Comparison of ENCODE assay signal across 8 cellular contexts in the genomic region with DNA sequence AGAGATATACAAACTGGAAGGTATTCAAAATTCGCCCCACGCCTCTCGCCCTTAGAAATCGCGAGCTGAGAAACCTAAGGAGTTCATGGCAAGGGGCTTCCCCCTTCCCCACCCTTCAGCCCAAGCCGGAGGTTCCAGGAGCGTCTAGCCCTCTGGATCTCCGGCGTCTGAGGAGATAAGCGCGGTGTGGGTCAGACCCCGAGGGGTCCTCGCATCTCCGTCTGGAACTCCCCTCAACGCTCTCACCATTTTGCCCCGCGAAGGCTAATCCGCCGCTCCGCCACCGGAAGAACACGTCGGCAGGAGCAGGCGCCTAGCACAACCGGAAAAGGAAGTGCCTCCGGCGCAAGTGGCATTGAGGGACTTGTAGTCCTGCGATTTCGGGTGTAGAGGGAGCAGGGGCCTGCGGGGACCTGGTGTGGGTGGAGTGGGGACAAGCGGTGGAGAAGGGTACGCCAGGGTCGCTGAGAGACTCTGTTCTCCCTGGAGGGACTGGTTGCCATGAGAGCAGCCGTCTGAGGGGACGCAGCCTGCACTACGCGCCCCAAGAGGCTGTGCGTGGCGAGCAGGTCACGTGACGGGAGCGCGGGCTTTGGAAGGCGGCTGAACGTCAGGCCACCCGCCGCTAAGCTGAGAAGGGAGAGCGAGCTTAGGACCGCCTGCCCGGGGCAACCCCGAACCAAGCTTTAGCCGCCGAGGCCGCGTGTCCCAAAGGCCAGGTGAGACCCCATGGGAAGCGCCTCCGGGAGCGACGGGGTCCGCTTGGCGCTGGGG. TPM values are rescaled to one million over a fixed set of nuclear protein-coding genes. Genes with fewer than 3 reads are reported as not detected.
DNase-seq lines count a peak whose midpoint lies in the region; ATAC-seq and TF ChIP-seq lines count a peak whose summit lies in the region.

Gene FEN1, plus strand, starts transcription at position 602 of the 774 bp plus-strand sequence. CDS start 2,451 bp downstream, outside the sequence.
Gene TMEM258, minus strand, starts transcription at position 290 of the 774 bp plus-strand sequence. Its CDS starts 41 bp downstream, at position 249.

- H3K9me3 Mint-ChIP-seq in GM23338: no peaks in the 10 kb centered on the region
- no peaks in the 10 kb centered on the region for H3K9me3 Mint-ChIP-seq in activated T-helper 17 cell treated with anti-CD3 and anti-CD28 coated beads, Interleukin-2, amount 50 U/mL, for 72 hours
- no peaks in the 10 kb centered on the region for H3K9me3 Mint-ChIP-seq in natural killer cell treated with Interleukin-12 subunit alpha and Interleukin-12 subunit beta and Interleukin-15 and Interleukin-18, amount 100 ng/mL, for 72 hours

- H3F3A ChIP-seq in DOHH2 (ENCODE audit: control insufficient read depth, insufficient read depth): peaks cover 7% of the 10 kb centered on the region
- peaks cover 17% of the 10 kb centered on the region; the same call in 1 of the 2 replicates for H3F3A ChIP-seq in GM23338 (replicated peaks; ENCODE audit: low read depth)

- H3K4me2 ChIP-seq in DOHH2 (ENCODE audit: low read length): peak within 1 kb of the TSS; percentile 74
- peak within 1 kb of the TSS; percentile 87 for H3K4me2 ChIP-seq in GM23338

- H3K79me2 ChIP-seq in DOHH2 (ENCODE audit: control insufficient read depth, low read length) (peaks cover 82% of the 10 kb centered on the region), GM23338 (replicated peaks; ENCODE audit: insufficient read depth) (peaks cover 46% of the 10 kb centered on the region)

- no peak for TF ChIP-seq CTCF in DOHH2 (IDR thresholded peaks at IDR 0.05; ENCODE audit: low read depth, low read length, poor library complexity, severe bottlenecking)
- TF ChIP-seq CTCF in GM23338 (conservative IDR thresholded peaks at IDR 0.05; ENCODE audit: low read depth in 2 of 2): no peak
- TF ChIP-seq CTCF in RWPE1 (conservative IDR thresholded peaks at IDR 0.05; ENCODE audit: low read depth): no peak
- no peak for TF ChIP-seq CTCF in fibroblast of mammary gland (conservative IDR thresholded peaks at IDR 0.05; ENCODE audit: control insufficient read depth, insufficient read depth, low read depth, low read length)

- H3K27me3 ChIP-seq in DOHH2 (ENCODE audit: control insufficient read depth, low read length): no peaks in the 10 kb centered on the region
- H3K27me3 ChIP-seq in GM23338 (ENCODE audit: insufficient read depth): no peaks in the 10 kb centered on the region

- peak; percentile 89 for ATAC-seq in GM23338
- ATAC-seq in activated T-helper 17 cell treated with anti-CD3 and anti-CD28 coated beads, Interleukin-2, amount 50 U/mL, for 72 hours (replicated peaks): peak; percentile 91
- peak; percentile 91 to 95 for ATAC-seq in natural killer cell treated with Interleukin-12 subunit alpha and Interleukin-12 subunit beta and Interleukin-15 and Interleukin-18, amount 100 ng/mL, for 72 hours

- H4K20me1 ChIP-seq in DOHH2 (ENCODE audit: control insufficient read depth, insufficient read depth, low read depth, low read length) (peaks cover 19% of the 10 kb centered on the region), GM23338 (replicated peaks; ENCODE audit: insufficient read depth) (peaks cover 9% of the 10 kb centered on the region)

- H3K36me3 Mint-ChIP-seq in GM23338 (ENCODE audit: low read depth): peaks cover 73% of the 10 kb centered on the region
- peaks cover 92% of the 10 kb centered on the region for H3K36me3 Mint-ChIP-seq in activated T-helper 17 cell treated with anti-CD3 and anti-CD28 coated beads, Interleukin-2, amount 50 U/mL, for 72 hours (ENCODE audit: low read depth)
- H3K36me3 Mint-ChIP-seq in natural killer cell treated with Interleukin-12 subunit alpha and Interleukin-12 subunit beta and Interleukin-15 and Interleukin-18, amount 100 ng/mL, for 72 hours: peaks cover 19% of the 10 kb centered on the region

- H3K4me1 Mint-ChIP-seq in GM23338: peaks cover 17% of the 10 kb centered on the region
- peaks cover 21% of the 10 kb centered on the region for H3K4me1 Mint-ChIP-seq in activated T-helper 17 cell treated with anti-CD3 and anti-CD28 coated beads, Interleukin-2, amount 50 U/mL, for 72 hours
- peaks cover 28 to 38% of the 10 kb centered on the region in 2 donors for H3K4me1 Mint-ChIP-seq in natural killer cell treated with Interleukin-12 subunit alpha and Interleukin-12 subunit beta and Interleukin-15 and Interleukin-18, amount 100 ng/mL, for 72 hours (ENCODE audit: low read depth in 2 of 2)

- POLR2A ChIA-PET in RWPE1 (lab: Yijun Ruan, JAX; ENCODE audit: low non-redundant PET): interaction anchor here (0.6 to 1.1 kb wide), 2 partner anchors 23 to 302 kb away, joined by 3 to 4 read pairs; no protein-coding TSS in a partner anchor

- H3K36me3 ChIP-seq in DOHH2 (ENCODE audit: control insufficient read depth, low read length) (peaks cover 76% of the 10 kb centered on the region), GM23338 (ENCODE audit: insufficient read depth) (peaks cover 7% of the 10 kb centered on the region)

- H3K9me2 ChIP-seq in DOHH2 (replicated peaks; ENCODE audit: control insufficient read depth, low read length): no peaks in the 10 kb centered on the region
- H3K9me2 ChIP-seq in GM23338 (ENCODE audit: insufficient read depth): no peaks in the 10 kb centered on the region

- peak within 1 kb of the TSS; percentile 87 for H2AFZ ChIP-seq in GM23338

- H3K27me3 Mint-ChIP-seq in GM23338 (ENCODE audit: insufficient read depth, low read depth, poor library complexity): peaks cover 9% of the 10 kb centered on the region
- no peaks in the 10 kb centered on the region for H3K27me3 Mint-ChIP-seq in activated T-helper 17 cell treated with anti-CD3 and anti-CD28 coated beads, Interleukin-2, amount 50 U/mL, for 72 hours
- no peaks in the 10 kb centered on the region for H3K27me3 Mint-ChIP-seq in natural killer cell treated with Interleukin-12 subunit alpha and Interleukin-12 subunit beta and Interleukin-15 and Interleukin-18, amount 100 ng/mL, for 72 hours

- DNase-seq in GM23338 (ENCODE audit: low spot score) (peak; percentile 94), LHCN-M2 (ENCODE audit: low read depth) (peak; percentile 90), RWPE1 (ENCODE audit: low spot score) (peak; percentile 89), fibroblast of mammary gland (ENCODE audit: low read depth) (peak; percentile 92)
- peak; percentile 93 for DNase-seq in natural killer cell treated with Interleukin-12 subunit alpha and Interleukin-12 subunit beta and Interleukin-15 and Interleukin-18, amount 100 ng/mL, for 72 hours (ENCODE audit: low spot score)
- DNase-seq in stimulated activated naive CD4-positive, alpha-beta T cell treated with Interleukin-2 at 50 U/mL for 16 hours (lab: John Stamatoyannopoulos, UW): peak; percentile 89

- peak within 1 kb of the TSS; percentile 91 for H3K4me3 Mint-ChIP-seq in GM23338
- peak within 1 kb of the TSS; percentile 88 for H3K4me3 Mint-ChIP-seq in activated T-helper 17 cell treated with anti-CD3 and anti-CD28 coated beads, Interleukin-2, amount 50 U/mL, for 72 hours
- peak within 1 kb of the TSS; percentile 93 for H3K4me3 Mint-ChIP-seq in natural killer cell treated with Interleukin-12 subunit alpha and Interleukin-12 subunit beta and Interleukin-15 and Interleukin-18, amount 100 ng/mL, for 72 hours

- H3K4me1 ChIP-seq in DOHH2 (ENCODE audit: control insufficient read depth, low read length): peaks cover 33% of the 10 kb centered on the region
- 0 out of 2 replicates have a peak, but pooled peaks cover 5% of the 10 kb centered on the region for H3K4me1 ChIP-seq in GM23338 (ENCODE audit: insufficient read depth)

- H3K4me3 ChIP-seq in DOHH2 (ENCODE audit: low read length): peak within 1 kb of the TSS; percentile 92
- peak within 1 kb of the TSS; percentile 82 for H3K4me3 ChIP-seq in GM23338
- peak within 1 kb of the TSS; percentile 94 for H3K4me3 ChIP-seq in fibroblast of mammary gland (ENCODE audit: control insufficient read depth, low read depth, low read length)

- CTCF ChIA-PET in RWPE1 (lab: Yijun Ruan, JAX): interaction anchor here (0.6 to 1.8 kb wide), 5 partner anchors 13 to 315 kb away, joined by 3 to 6 read pairs (median 4); no protein-coding TSS in a partner anchor

- peak within 1 kb of the TSS; percentile 100 for H3K27ac Mint-ChIP-seq in GM23338
- peak within 1 kb of the TSS; percentile 98 for H3K27ac Mint-ChIP-seq in activated T-helper 17 cell treated with anti-CD3 and anti-CD28 coated beads, Interleukin-2, amount 50 U/mL, for 72 hours
- H3K27ac Mint-ChIP-seq in natural killer cell treated with Interleukin-12 subunit alpha and Interleukin-12 subunit beta and Interleukin-15 and Interleukin-18, amount 100 ng/mL, for 72 hours: peak within 1 kb of the TSS; percentile 97 to 99

- peak within 1 kb of the TSS; percentile 71 for H3K27ac ChIP-seq in DOHH2 (ENCODE audit: low read depth, low read length)
- H3K27ac ChIP-seq in GM23338 (ENCODE audit: low read depth): peak within 1 kb of the TSS; percentile 92
- peak within 1 kb of the TSS; percentile 89 for H3K27ac ChIP-seq in RWPE1

- H3K9me3 ChIP-seq in DOHH2 (ENCODE audit: control insufficient read depth, insufficient read depth, low read length): no peaks in the 10 kb centered on the region

TF ChIP-seq in GM23338, 12 proteins besides CTCF, POLR2A, EP300 and RAD21 (continues in another document):
- TF ChIP-seq ZNF114 (CRISPR knock-in tag; IDR thresholded peaks at IDR 0.05) (no peak), EZH2phosphoT487 (IDR thresholded peaks at IDR 0.05; ENCODE audit: unreplicated experiment) (no peak)

RNA-seq across cellular contexts. Expression of gene FEN1, which starts in this region (rescaled TPM):
- total RNA-seq in GM23338 (2014; rRNA removed; shearing (Covaris generic)): 89.0 and 96.3 TPM in 2 replicates
- polyA plus RNA-seq in GM23338 (2016; fragmentation: Nextera tagmentation; extraction: Ambion mirVana): 78.8 and 85.1 TPM in 2 replicates
- total RNA-seq in LHCN-M2 (2014; rRNA removed): 121 and 129 TPM in 2 replicates
- 59.1 TPM for polyA plus RNA-seq in LHCN-M2 (2012)
- 100 to 1,000 TPM in 1 of 2 donors, 10 to 100 TPM in 1; 72.6 to 133 TPM for total RNA-seq in activated T-helper 17 cell treated with anti-CD3 and anti-CD28 coated beads, Interleukin-2, amount 50 U/mL, for 72 hours
- total RNA-seq in natural killer cell treated with Interleukin-12 subunit alpha and Interleukin-12 subunit beta and Interleukin-15 and Interleukin-18, amount 100 ng/mL, for 72 hours: 100 to 1,000 TPM in 1 of 2 donors, 10 to 100 TPM in 1; 75.8 to 155 TPM

RNA-seq across cellular contexts. Expression of gene TMEM258, which starts in this region (rescaled TPM):
- 71.3 and 73.3 TPM in 2 replicates for total RNA-seq in GM23338 (2014; rRNA removed; shearing (Covaris generic))
- 519 and 553 TPM in 2 replicates for polyA plus RNA-seq in GM23338 (2016; fragmentation: Nextera tagmentation; extraction: Ambion mirVana)
- total RNA-seq in LHCN-M2 (2014; rRNA removed): 46.0 and 58.6 TPM in 2 replicates
- 397 TPM for polyA plus RNA-seq in LHCN-M2 (2012)
- 100 to 1,000 TPM; 135 to 156 TPM for total RNA-seq in activated T-helper 17 cell treated with anti-CD3 and anti-CD28 coated beads, Interleukin-2, amount 50 U/mL, for 72 hours
- total RNA-seq in natural killer cell treated with Interleukin-12 subunit alpha and Interleukin-12 subunit beta and Interleukin-15 and Interleukin-18, amount 100 ng/mL, for 72 hours: 100 to 1,000 TPM; 119 to 133 TPM

Comparison
In these comparisons a context has a peak if more than half of its experiments do, and no peak if none do; other contexts are left out.
1. Peak in every context shown above with its lines: DNase-seq, ATAC-seq, H3K4me3 ChIP-seq and H3K27ac ChIP-seq.